Comparison of ENCODE assay signal across 20 cellular contexts in genomic region chr9:134418354-134418753, GRCh38.
DNase-seq lines count a peak whose midpoint lies in the region; ATAC-seq and TF ChIP-seq lines count a peak whose summit lies in the region.
"Had no signal": no experiment of that assay in that cellular context is flagged by ENCODE, and none has a peak within 500 bp of the region (broad histone marks: within the 10 kb centered on the region; RNA-seq: fewer than 3 reads in every experiment).

No MANE protein-coding gene starts in this region.

- H4K8ac ChIP-seq in trophoblast cell (ENCODE audit: low read depth, low read length), result no peak overlapping the region

- H2AK5ac ChIP-seq in trophoblast cell (ENCODE audit: low read length), result no peak overlapping the region

- H3K27me3 Mint-ChIP-seq in T-helper 17 cell, result no peaks in the 10 kb centered on the region

- H3K27ac Mint-ChIP-seq in T-helper 17 cell, result no peak overlapping the region

- H2BK12ac ChIP-seq in trophoblast cell (ENCODE audit: low read length), result no peak overlapping the region

- H3K4me3 ChIP-seq in WERI-Rb-1 (ENCODE audit: low read depth, low read length), result no peak overlapping the region
- no peak overlapping the region for H3K4me3 ChIP-seq in dorsolateral prefrontal cortex
- H3K4me3 ChIP-seq in liver (ENCODE audit: low read depth in 1 of 3, low read length in 3 of 3), result no peak overlapping the region
- H3K4me3 ChIP-seq in trophoblast cell (ENCODE audit: low read depth, low read length), result no peak overlapping the region

- no peaks in the 10 kb centered on the region for H3K79me2 ChIP-seq in trophoblast cell (ENCODE audit: control insufficient read depth, insufficient read depth, low read length, poor library complexity)

- peaks cover 14% of the 10 kb centered on the region for H3K36me3 ChIP-seq in WERI-Rb-1
- peaks cover 20 to 50% (median 36%) of the 10 kb centered on the region in 4 donors for H3K36me3 ChIP-seq in liver (ENCODE audit: control insufficient read depth in 4 of 4, insufficient read depth in 3 of 4, low read depth in 1 of 4, low read length in 3 of 4)
- H3K36me3 ChIP-seq in trophoblast cell (ENCODE audit: control insufficient read depth in 1 of 2, insufficient read depth in 2 of 2, low read length in 2 of 2), result peaks cover 37 to 39% of the 10 kb centered on the region in 2 experiments

- H3K4ac ChIP-seq in trophoblast cell (ENCODE audit: low read depth, low read length), result no peak overlapping the region

- H3K18ac ChIP-seq in trophoblast cell (ENCODE audit: low read length), result no peak overlapping the region

- H3K27me3 ChIP-seq in WERI-Rb-1 (ENCODE audit: insufficient read depth, low read depth, severe bottlenecking) (no peaks in the 10 kb centered on the region), dorsolateral prefrontal cortex (no peaks in the 10 kb centered on the region), liver (ENCODE audit: control insufficient read depth in 4 of 4, insufficient read depth in 4 of 4, low read length in 3 of 4) (no peaks in the 10 kb centered on the region), trophoblast cell (ENCODE audit: insufficient read depth, low read length) (no peaks in the 10 kb centered on the region)

- H2BK5ac ChIP-seq in trophoblast cell (ENCODE audit: low read depth, low read length, poor library complexity), result no peak overlapping the region

- TF ChIP-seq CTCF in WERI-Rb-1 (IDR thresholded peaks at IDR 0.05; ENCODE audit: low read depth, low read length) (no peak), dorsolateral prefrontal cortex (IDR thresholded peaks at IDR 0.05 in 54 of 56, conservative IDR thresholded peaks at IDR 0.05 in 2 of 56; ENCODE audit: low read depth in 1 of 56, partially characterized antibody in 56 of 56) (no peak), liver (IDR thresholded peaks at IDR 0.05; ENCODE audit: low read depth, low read length, missing input control) (no peak)

- H4K91ac ChIP-seq in trophoblast cell (ENCODE audit: low read depth, low read length), result no peak overlapping the region

- H3K4me3 Mint-ChIP-seq in T-helper 17 cell, result no peak overlapping the region

- no peak overlapping the region for H3K14ac ChIP-seq in trophoblast cell (ENCODE audit: low read length)

- H3K79me1 ChIP-seq in trophoblast cell (ENCODE audit: low read length), result peaks cover 11% of the 10 kb centered on the region

- H2AFZ ChIP-seq in trophoblast cell (ENCODE audit: insufficient read depth, low read length, poor library complexity), result no peak overlapping the region

- DNase-seq in WERI-Rb-1 (no peak), dorsolateral prefrontal cortex (no peak), trophoblast cell (no peak), T-helper 17 cell (no peak), NCI-H187 (lab: John Stamatoyannopoulos, UW) (no peak)
- DNase-seq: ACHN, AML-193, COR-L47, DMS153, EL, NCI-H1048, NCI-H1436 treated with DMSO at 0.1 percent for 48 hours, NCI-H2081 treated with DMSO at 0.1 percent for 48 hours, NCI-H510A treated with DMSO at 0.1 percent for 48 hours, NCI-H82, SHP77 had no signal

- peak; percentile 53 to 54 for TF ChIP-seq RAD21 in liver (IDR thresholded peaks at IDR 0.05)

- H3K36me3 Mint-ChIP-seq in T-helper 17 cell (ENCODE audit: low read depth), result peaks cover 2% of the 10 kb centered on the region

- intact Hi-C loops in dorsolateral prefrontal cortex (cut with DNase I), result no loop called here

- H3K4me2 ChIP-seq in trophoblast cell (ENCODE audit: low read length), result no peak overlapping the region
- H3K4me2 ChIP-seq: KMS-11 had no signal

- ATAC-seq in T-helper 17 cell, result no peak
- ATAC-seq: Panc1 had no signal

- H3K4me1 ChIP-seq in liver (ENCODE audit: control insufficient read depth in 4 of 4, insufficient read depth in 4 of 4, low read length in 3 of 4) (peaks cover 7 to 92% (median 64%) of the 10 kb centered on the region in 4 donors), trophoblast cell (ENCODE audit: control insufficient read depth in 1 of 2, insufficient read depth in 2 of 2, low read length in 2 of 2) (peaks cover 7 to 8% of the 10 kb centered on the region in 2 experiments)

- H3K27ac ChIP-seq in WERI-Rb-1, result peak overlapping the region; percentile 54; the same call in 1 of the 2 replicates
- peak overlapping the region in 37 of 59 donors; percentile 0 to 76 (median 44) for H3K27ac ChIP-seq in dorsolateral prefrontal cortex
- peak overlapping the region; percentile 44 to 72 for H3K27ac ChIP-seq in liver (ENCODE audit: low read depth in 1 of 2, low read length in 2 of 2)
- H3K27ac ChIP-seq in temporal lobe (ENCODE audit: low read depth, low read length), result peak overlapping the region; percentile 72
- H3K27ac ChIP-seq in trophoblast cell (ENCODE audit: low read depth, low read length), result no peak overlapping the region
- H3K27ac ChIP-seq: KMS-11 had no signal

- H4K12ac ChIP-seq in trophoblast cell (ENCODE audit: low read depth, low read length), result no peak overlapping the region

- H3K23ac ChIP-seq in trophoblast cell (ENCODE audit: low read length), result no peak overlapping the region

- no peaks in the 10 kb centered on the region for H3K9me3 ChIP-seq in WERI-Rb-1 (ENCODE audit: severe bottlenecking)
- H3K9me3 ChIP-seq in liver (ENCODE audit: control insufficient read depth in 4 of 4, low read length in 3 of 4), result no peaks in the 10 kb centered on the region
- no peaks in the 10 kb centered on the region for H3K9me3 ChIP-seq in trophoblast cell (ENCODE audit: insufficient read depth, low read depth, low read length)
- no peaks in the 10 kb centered on the region for H3K9me3 ChIP-seq in T-helper 17 cell (ENCODE audit: control insufficient read depth, low read length, poor library complexity, severe bottlenecking)

- H2BK120ac ChIP-seq in trophoblast cell (ENCODE audit: insufficient read depth, low read length, poor library complexity), result no peak overlapping the region

- WGBS in liver, result 29% methylated on average over 8 of the region's 8 CpGs
- no CpG with 5 or more reads among the region's 8 CpGs for WGBS in trophoblast cell (ENCODE audit: extremely low coverage, insufficient coverage, insufficient read length)

- peaks cover under 1% of the 10 kb centered on the region for H3K4me1 Mint-ChIP-seq in T-helper 17 cell

- H3K9ac ChIP-seq in liver (ENCODE audit: low read depth in 1 of 2, low read length in 2 of 2) (no peak overlapping the region), trophoblast cell (ENCODE audit: low read length) (no peak overlapping the region)
- H3K9ac ChIP-seq: KMS-11 had no signal

TF ChIP-seq in liver, 16 proteins besides CTCF, POLR2A, EP300 and RAD21:
- TF ChIP-seq MAX (IDR thresholded peaks at IDR 0.05) (peak; percentile 87), HNF4G (IDR thresholded peaks at IDR 0.05) (no peak), SP1 (IDR thresholded peaks at IDR 0.05) (peak; percentile 53), RXRA (IDR thresholded peaks at IDR 0.05) (peak; percentile 87 to 93), ATF3 (IDR thresholded peaks at IDR 0.05) (no peak), GABPA (IDR thresholded peaks at IDR 0.05 in 1 of 2, conservative IDR thresholded peaks at IDR 0.05 in 1 of 2) (peak in 1 of 2 donors; percentile 32), HNF4A (conservative IDR thresholded peaks at IDR 0.05) (peak; percentile 65 to 80), NR2F2 (IDR thresholded peaks at IDR 0.05) (peak; percentile 29), REST (IDR thresholded peaks at IDR 0.05) (no peak)
